Comparison of ENCODE assay signal across 43 cellular contexts in genomic region chr16:48152226-48152625, GRCh38. TPM values are rescaled to one million over a fixed set of nuclear protein-coding genes. Genes with fewer than 3 reads are reported as not detected.
"Had no signal": no experiment of that assay in that cellular context is flagged by ENCODE, and none has a peak within 500 bp of the region (broad histone marks: within the 10 kb centered on the region; RNA-seq: fewer than 3 reads in every experiment).

No MANE protein-coding gene starts in this region.

- H3K27me3 Mint-ChIP-seq: activated T-helper 17 cell treated with anti-CD3 and anti-CD28 coated beads, Interleukin-2, amount 50 U/mL, for 72 hours had no signal

- H3K36me3 ChIP-seq: adrenal gland, ascending aorta, brain microvascular endothelial cell, breast epithelium, cardiac muscle cell had no signal

- H3K27me3 ChIP-seq: adrenal gland, ascending aorta, body of pancreas, brain microvascular endothelial cell, breast epithelium, cardiac muscle cell had no signal

- H3K4me1 ChIP-seq: adrenal gland, ascending aorta, body of pancreas, breast epithelium had no signal

- H3K9me3 Mint-ChIP-seq: activated naive CD4-positive, alpha-beta T cell treated with anti-CD3 and anti-CD28 coated beads, Interleukin-2, amount 10 ng/mL, durations not matched to agents 7 days and 5 days; activated naive CD8-positive, alpha-beta T cell treated with anti-CD3 and anti-CD28 coated beads, Interleukin-2, amount 50 U/mL, for 24 hours; activated T-helper 1 cell treated with anti-CD3 and anti-CD28 coated beads, Interleukin-12 subunit alpha, Interleukin-12 subunit beta, Interleukin-2, Interleukin-4 antibody, amounts not matched to agents 30 ng/mL and 10 ng/mL and 1 ng/mL, durations not matched to agents 14 hours and 24 hours and 36 hours; activated T-helper 17 cell treated with anti-CD3 and anti-CD28 coated beads, Interleukin-2, amount 50 U/mL, for 72 hours; central memory CD8-positive, alpha-beta T cell had no signal

- H3K4me3 ChIP-seq: adrenal gland, ascending aorta, body of pancreas, breast epithelium, cardiac muscle cell had no signal

- H3K4me3 Mint-ChIP-seq: activated naive CD4-positive, alpha-beta T cell treated with anti-CD3 and anti-CD28 coated beads for 36 hours; activated naive CD4-positive, alpha-beta T cell treated with anti-CD3 and anti-CD28 coated beads, Interleukin-2, amount 10 ng/mL, durations not matched to agents 7 days and 5 days; activated naive CD4-positive, alpha-beta T cell treated with anti-CD3 and anti-CD28 coated beads, Interleukin-2, amount 50 U/mL, for 24 hours; activated naive CD8-positive, alpha-beta T cell; activated naive CD8-positive, alpha-beta T cell treated with anti-CD3 and anti-CD28 coated beads for 36 hours; activated naive CD8-positive, alpha-beta T cell treated with anti-CD3 and anti-CD28 coated beads, Interleukin-2, amount 10 ng/mL, durations not matched to agents 7 days and 5 days; activated naive CD8-positive, alpha-beta T cell treated with anti-CD3 and anti-CD28 coated beads, Interleukin-2, amount 50 U/mL, for 24 hours; activated T-cell treated with anti-CD3 and anti-CD28 coated beads, Interleukin-2, amount 50 U/mL, for 24 hours; activated T-cell treated with anti-CD3 and anti-CD28 coated beads, Interleukin-2, amount 50 U/mL, for 4 hours; activated T-cell treated with anti-CD3 and anti-CD28 coated beads, Interleukin-2, amount 50 U/mL, for 72 hours; activated T-helper 1 cell treated with anti-CD3 and anti-CD28 coated beads, Interleukin-12 subunit alpha, Interleukin-12 subunit beta, Interleukin-2, Interleukin-4 antibody, amounts not matched to agents 30 ng/mL and 10 ng/mL and 1 ng/mL, durations not matched to agents 14 hours and 24 hours and 36 hours; activated T-helper 17 cell treated with anti-CD3 and anti-CD28 coated beads, Interleukin-2, amount 50 U/mL, for 72 hours; brain; central memory CD8-positive, alpha-beta T cell had no signal

- H3K9me3 ChIP-seq: ascending aorta, body of pancreas had no signal

- ATAC-seq: activated naive CD4-positive, alpha-beta T cell treated with anti-CD3 and anti-CD28 coated beads, Interleukin-2, amount 50 U/mL, for 72 hours; activated naive CD8-positive, alpha-beta T cell treated with anti-CD3 and anti-CD28 coated beads, Interleukin-2, amount 50 U/mL, for 24 hours; activated T-cell treated with anti-CD3 and anti-CD28 coated beads, Interleukin-2, amount 50 U/mL, for 4 hours; activated T-cell treated with anti-CD3 and anti-CD28 coated beads, Interleukin-2, amount 50 U/mL, for 72 hours; activated T-helper 17 cell treated with anti-CD3 and anti-CD28 coated beads, Interleukin-2, amount 50 U/mL, for 72 hours; body of pancreas had no signal

- H3K36me3 Mint-ChIP-seq: activated naive CD4-positive, alpha-beta T cell treated with anti-CD3 and anti-CD28 coated beads, Interleukin-2, amount 10 ng/mL, durations not matched to agents 7 days and 5 days; activated naive CD4-positive, alpha-beta T cell treated with anti-CD3 and anti-CD28 coated beads, Interleukin-2, amount 50 U/mL, for 72 hours; activated naive CD8-positive, alpha-beta T cell; activated naive CD8-positive, alpha-beta T cell treated with anti-CD3 and anti-CD28 coated beads, Interleukin-2, amount 10 ng/mL, durations not matched to agents 7 days and 5 days; brain had no signal

- H3K27ac ChIP-seq: adrenal gland, ascending aorta, body of pancreas, brain microvascular endothelial cell, breast epithelium, cardiac muscle cell had no signal

- H3K4me1 Mint-ChIP-seq: activated naive CD4-positive, alpha-beta T cell treated with anti-CD3 and anti-CD28 coated beads, Interleukin-2, amount 10 ng/mL, durations not matched to agents 7 days and 5 days; brain; central memory CD8-positive, alpha-beta T cell had no signal

- DNase-seq: activated effector memory CD4-positive, alpha-beta T cell treated with anti-CD3 and anti-CD28 coated beads, Interleukin-2, amount 50 U/mL, for 16 hours; activated effector memory CD4-positive, alpha-beta T cell treated with Interleukin-2 at 50 U/mL for 16 hours; activated gamma-delta T cell; activated gamma-delta T cell treated with Interleukin-2 at 50 U/mL for 16 hours; activated naive CD4-positive, alpha-beta T cell; activated naive CD4-positive, alpha-beta T cell treated with anti-CD3 and anti-CD28 coated beads for 36 hours; activated naive CD4-positive, alpha-beta T cell treated with anti-CD3 and anti-CD28 coated beads, Interleukin-2, amount 10 ng/mL, durations not matched to agents 7 days and 5 days; activated naive CD4-positive, alpha-beta T cell treated with anti-CD3 and anti-CD28 coated beads, Interleukin-2, amount 50 U/mL, for 16 hours; activated naive CD4-positive, alpha-beta T cell treated with Interleukin-2 at 50 U/mL for 16 hours; activated naive CD8-positive, alpha-beta T cell treated with anti-CD3 and anti-CD28 coated beads for 36 hours; activated naive CD8-positive, alpha-beta T cell treated with anti-CD3 and anti-CD28 coated beads, Interleukin-2, amount 10 ng/mL, durations not matched to agents 7 days and 5 days; activated naive CD8-positive, alpha-beta T cell treated with anti-CD3 and anti-CD28 coated beads, Interleukin-2, amount 50 U/mL, for 24 hours; activated T-cell treated with anti-CD3 and anti-CD28 coated beads, Interleukin-2, amount 50 U/mL, for 1 hour; activated T-cell treated with anti-CD3 and anti-CD28 coated beads, Interleukin-2, amount 50 U/mL, for 24 hours; activated T-cell treated with anti-CD3 and anti-CD28 coated beads, Interleukin-2, amount 50 U/mL, for 4 hours; activated T-cell treated with anti-CD3 and anti-CD28 coated beads, Interleukin-2, amount 50 U/mL, for 48 hours; activated T-cell treated with anti-CD3 and anti-CD28 coated beads, Interleukin-2, amount 50 U/mL, for 72 hours; adrenal gland; amniotic stem cell; amygdala; anterior cingulate cortex; aorta; body of pancreas; brain microvascular endothelial cell; caudate nucleus; central memory CD4-positive, alpha-beta T cell; cerebellar nuclear complex had no signal

- H3K27ac Mint-ChIP-seq: activated naive CD4-positive, alpha-beta T cell treated with anti-CD3 and anti-CD28 coated beads for 36 hours; activated naive CD4-positive, alpha-beta T cell treated with anti-CD3 and anti-CD28 coated beads, Interleukin-2, amount 10 ng/mL, durations not matched to agents 7 days and 5 days; activated naive CD4-positive, alpha-beta T cell treated with anti-CD3 and anti-CD28 coated beads, Interleukin-2, amount 50 U/mL, for 24 hours; activated naive CD4-positive, alpha-beta T cell treated with anti-CD3 and anti-CD28 coated beads, Interleukin-2, amount 50 U/mL, for 72 hours; activated naive CD8-positive, alpha-beta T cell; activated naive CD8-positive, alpha-beta T cell treated with anti-CD3 and anti-CD28 coated beads for 36 hours; activated naive CD8-positive, alpha-beta T cell treated with anti-CD3 and anti-CD28 coated beads, Interleukin-2, amount 10 ng/mL, durations not matched to agents 7 days and 5 days; activated naive CD8-positive, alpha-beta T cell treated with anti-CD3 and anti-CD28 coated beads, Interleukin-2, amount 50 U/mL, for 24 hours; activated T-cell treated with anti-CD3 and anti-CD28 coated beads, Interleukin-2, amount 50 U/mL, for 24 hours; activated T-cell treated with anti-CD3 and anti-CD28 coated beads, Interleukin-2, amount 50 U/mL, for 72 hours; activated T-helper 1 cell treated with anti-CD3 and anti-CD28 coated beads, Interleukin-12 subunit alpha, Interleukin-12 subunit beta, Interleukin-2, Interleukin-4 antibody, amounts not matched to agents 30 ng/mL and 10 ng/mL and 1 ng/mL, durations not matched to agents 14 hours and 24 hours and 36 hours; activated T-helper 17 cell treated with anti-CD3 and anti-CD28 coated beads, Interleukin-2, amount 50 U/mL, for 72 hours; activated T-helper 2 cell treated with anti-CD3 and anti-CD28 coated beads, Interferon-gamma antibody, Interleukin-2, Interleukin-4, amounts not matched to agents 10 μg/mL and 5 μg/mL and 100 μg/mL, durations not matched to agents 14 hours and 24 hours and 36 hours had no signal

RNA-seq across cellular contexts. Expression of gene ABCC12, which starts 3.6 kb away (rescaled TPM):
- total RNA-seq: activated naive CD4-positive, alpha-beta T cell treated with anti-CD3 and anti-CD28 coated beads for 36 hours; activated naive CD4-positive, alpha-beta T cell treated with anti-CD3 and anti-CD28 coated beads, Interleukin-2, amount 50 U/mL, for 72 hours; activated naive CD8-positive, alpha-beta T cell treated with anti-CD3 and anti-CD28 coated beads for 36 hours; activated naive CD8-positive, alpha-beta T cell treated with anti-CD3 and anti-CD28 coated beads, Interleukin-2, amount 10 ng/mL, durations not matched to agents 7 days and 5 days; activated T-cell treated with anti-CD3 and anti-CD28 coated beads, Interleukin-2, amount 50 U/mL, for 4 hours; activated T-cell treated with anti-CD3 and anti-CD28 coated beads, Interleukin-2, amount 50 U/mL, for 72 hours; activated T-helper 1 cell treated with anti-CD3 and anti-CD28 coated beads, Interleukin-12 subunit alpha, Interleukin-12 subunit beta, Interleukin-2, Interleukin-4 antibody, amounts not matched to agents 30 ng/mL and 10 ng/mL and 1 ng/mL, durations not matched to agents 14 hours and 24 hours and 36 hours; activated T-helper 17 cell treated with anti-CD3 and anti-CD28 coated beads, Interleukin-2, amount 50 U/mL, for 72 hours; activated T-helper 2 cell treated with anti-CD3 and anti-CD28 coated beads, Interferon-gamma antibody, Interleukin-2, Interleukin-4, amounts not matched to agents 10 μg/mL and 5 μg/mL and 100 μg/mL, durations not matched to agents 14 hours and 24 hours and 36 hours; adrenal gland; aorta; ascending aorta; astrocyte; body of pancreas; bronchial epithelial cell; cardiac muscle cell; cardiac septum; chondrocyte had no signal
- polyA plus RNA-seq: adipose tissue, adrenal gland, cardiac muscle cell had no signal
